ENCODE assay signal across 12 cellular contexts in the genomic region with DNA sequence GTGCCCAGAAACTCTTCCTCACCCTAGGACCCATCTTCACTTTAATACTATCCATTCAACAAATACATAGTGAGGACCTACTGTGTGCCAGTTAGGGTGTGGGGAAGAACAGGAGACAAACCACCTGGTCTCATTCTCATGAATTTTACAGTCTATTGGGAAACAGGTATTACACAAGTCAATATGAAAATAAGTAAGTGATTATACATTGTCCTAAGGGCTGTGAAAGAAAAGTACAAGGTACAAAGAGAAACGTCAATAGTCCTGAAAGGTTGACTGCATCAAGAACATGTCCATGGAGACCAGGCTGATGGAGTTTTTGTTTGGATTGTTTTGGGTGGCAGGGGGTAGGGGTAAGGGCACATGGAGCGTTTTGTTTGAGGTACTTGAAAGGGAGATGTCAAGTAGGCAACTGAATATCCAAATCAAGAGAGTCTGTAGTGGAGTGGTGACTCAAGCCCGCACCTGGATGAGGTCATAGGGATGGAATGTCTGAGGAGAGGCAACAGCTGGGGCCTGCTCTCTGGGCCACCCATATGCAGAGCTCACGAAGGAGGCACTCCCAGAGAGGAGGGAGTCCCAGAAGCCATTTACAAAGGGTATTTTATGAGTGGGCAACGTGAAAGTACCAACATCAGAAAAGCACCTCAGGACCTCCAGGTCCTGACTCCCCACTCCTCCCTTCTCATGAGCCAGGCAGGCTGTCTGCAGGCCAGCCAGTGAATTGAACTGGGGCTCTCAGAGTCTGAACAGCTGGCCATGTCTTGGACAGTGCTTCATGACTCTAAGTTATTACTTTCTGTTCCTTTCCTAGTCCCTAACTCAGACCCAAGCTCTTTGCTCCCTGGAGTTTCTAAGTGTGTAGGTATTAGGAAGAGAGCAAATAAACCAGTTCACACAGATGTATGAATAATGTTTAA.
A peak's percentile ranks its signal among the peaks of the same experiment; 100 is the strongest.
DNase-seq lines count a peak whose midpoint lies in the region; ATAC-seq, FAIRE-seq and TF ChIP-seq lines count a peak whose summit lies in the region.
"Had no signal": no experiment of that assay in that cellular context is flagged by ENCODE, and none has a peak within 500 bp of the region (broad histone marks: within the 10 kb centered on the region; RNA-seq: fewer than 3 reads in every experiment).

No MANE protein-coding gene starts in this region.

- POLR2A ChIA-PET in WTC11 (lab: Charles Lee), result no interaction called here
- POLR2A ChIA-PET in HepG2 (lab: Yijun Ruan, JAX), result interaction anchor here (0.6 to 2.0 kb wide), 13 partner anchors 13 to 675 kb away, joined by 3 to 10 read pairs (median 4); a partner anchor contains a TSS
- POLR2A ChIA-PET in activated CD4-positive, alpha-beta memory T cell treated with anti-CD3 and anti-CD28 coated beads for 36 hours (lab: Charles Lee), result no interaction called here

- TF ChIP-seq POLR2A in HepG2 (IDR thresholded peaks at IDR 0.05; ENCODE audit: insufficient read depth in 1 of 2, low read depth in 2 of 2, low read length in 2 of 2), result no peak; a peak in 1 of 4 replicates

- no peak for TF ChIP-seq RAD21 in HepG2 (CRISPR knock-in tag; IDR thresholded peaks at IDR 0.05)

- H3K9me3 ChIP-seq in HUES6 (ENCODE audit: control insufficient read depth, insufficient read depth, low read depth, low read length), result peaks cover 7% of the 10 kb centered on the region; the same call in 1 of the 2 replicates
- no peaks in the 10 kb centered on the region for H3K9me3 ChIP-seq in HepG2 (ENCODE audit: low read length)
- H3K9me3 ChIP-seq in thoracic aorta, result no peaks in the 10 kb centered on the region
- no peaks in the 10 kb centered on the region for H3K9me3 ChIP-seq in MM.1S (replicated peaks; ENCODE audit: insufficient read depth, low read length)
- H3K9me3 ChIP-seq: psoas muscle had no signal

- in situ Hi-C loops in HepG2 (cut with HindIII; ENCODE audit: extremely low pct_ligation_motif_present, low pct_unique_long_range_greater_than_20kb), result no loop called here

- H3K27me3 Mint-ChIP-seq in WTC11 (ENCODE audit: low read depth), result no peaks in the 10 kb centered on the region
- no peaks in the 10 kb centered on the region for H3K27me3 Mint-ChIP-seq in activated CD4-positive, alpha-beta memory T cell treated with anti-CD3 and anti-CD28 coated beads for 36 hours

- CTCF ChIA-PET in WTC11 (lab: Charles Lee), result interaction anchor here (1.3 kb wide), 1 partner anchor 10 kb away, joined by 4 read pairs; no protein-coding TSS in a partner anchor
- CTCF ChIA-PET in HepG2 (lab: Yijun Ruan, JAX; ENCODE audit: low intra/inter-chr PET ratio, low total read pairs), result no interaction called here
- CTCF ChIA-PET in activated CD4-positive, alpha-beta memory T cell treated with anti-CD3 and anti-CD28 coated beads for 36 hours (lab: Charles Lee), result interaction anchor here (1.0 to 1.7 kb wide), 2 partner anchors 16 to 323 kb away, joined by 3 read pairs; no protein-coding TSS in a partner anchor

- H3K4me3 ChIP-seq in HUES6 (ENCODE audit: low read depth, low read length) (no peak overlapping the region), HepG2 (replicated peaks in 1 of 3; ENCODE audit: insufficient read depth in 1 of 3, low read depth in 2 of 3, low read length in 3 of 3) (peak overlapping the region in 2 of 3 experiments; percentile 47 to 67; a peak in 4 of 6 replicates), thoracic aorta (no peak overlapping the region), MM.1S (ENCODE audit: low read length) (no peak overlapping the region)
- H3K4me3 ChIP-seq: psoas muscle had no signal

- TSS peak; percentile 81 for BruUV-seq in HepG2 (replicated peaks; lab: Mats Ljungman, UMichigan)

- H3K4me1 ChIP-seq in HUES6 (ENCODE audit: control insufficient read depth, insufficient read depth, low read length) (peaks cover 44% of the 10 kb centered on the region), HepG2 (ENCODE audit: insufficient read depth, low read length) (peaks cover 69% of the 10 kb centered on the region), thoracic aorta (ENCODE audit: control insufficient read depth in 1 of 2, low read depth in 2 of 2) (peaks cover 25 to 62% of the 10 kb centered on the region in 2 donors), MM.1S (ENCODE audit: low read length) (0 out of 2 replicates have a peak, but pooled peaks cover 7% of the 10 kb centered on the region)

- H3K4me1 Mint-ChIP-seq in WTC11, result peaks cover 49% of the 10 kb centered on the region
- H3K4me1 Mint-ChIP-seq in activated CD4-positive, alpha-beta memory T cell treated with anti-CD3 and anti-CD28 coated beads for 36 hours (ENCODE audit: low read depth), result no peaks in the 10 kb centered on the region

- no peaks in the 10 kb centered on the region for H3K36me3 ChIP-seq in HUES6 (ENCODE audit: control insufficient read depth, insufficient read depth, low read length)
- H3K36me3 ChIP-seq in HepG2 (replicated peaks in 1 of 2; ENCODE audit: control insufficient read depth in 1 of 2, insufficient read depth in 2 of 2, low read length in 2 of 2), result no peaks in the 10 kb centered on the region
- no peaks in the 10 kb centered on the region for H3K36me3 ChIP-seq in thoracic aorta
- no peaks in the 10 kb centered on the region for H3K36me3 ChIP-seq in MM.1S (replicated peaks; ENCODE audit: insufficient read depth, low read length)

- WGBS in HepG2 (ENCODE audit: low lambda C conversion rate), result 3% methylated on average over 4 of the region's 5 CpGs

- H3K4me2 ChIP-seq in HepG2 (ENCODE audit: low read depth, low read length), result peak overlapping the region; percentile 83
- no peak overlapping the region for H3K4me2 ChIP-seq in MM.1S (ENCODE audit: low read depth, low read length)

- H2AFZ ChIP-seq in HepG2 (ENCODE audit: low read length) (no peak overlapping the region), MM.1S (ENCODE audit: low read length) (no peak overlapping the region)

- TF ChIP-seq CTCF in WTC11 (IDR thresholded peaks at IDR 0.05), result no peak
- no peak for TF ChIP-seq CTCF in HepG2 (CRISPR knock-in tag; IDR thresholded peaks at IDR 0.05)
- no peak for TF ChIP-seq CTCF in thoracic aorta (IDR thresholded peaks at IDR 0.05)
- no peak for TF ChIP-seq CTCF in MM.1S (IDR thresholded peaks at IDR 0.05; ENCODE audit: low read length)

- H3K9me2 ChIP-seq in MM.1S (replicated peaks; ENCODE audit: insufficient read depth, low read length), result no peaks in the 10 kb centered on the region

- H3F3A ChIP-seq in MM.1S (ENCODE audit: insufficient read depth, low read length), result no peaks in the 10 kb centered on the region

- FAIRE-seq in HepG2 (lab: Jason Lieb, UNC), result peak; percentile 70
- FAIRE-seq: colon had no signal

- H3K27ac Mint-ChIP-seq in WTC11, result no peak overlapping the region; the same call in 1 of the 2 replicates
- H3K27ac Mint-ChIP-seq in activated CD4-positive, alpha-beta memory T cell treated with anti-CD3 and anti-CD28 coated beads for 36 hours, result no peak overlapping the region

- ATAC-seq in WTC11 (peak; percentile 91), HepG2 (peak; percentile 75), thoracic aorta (ENCODE audit: insufficient number of reproducible peaks, low FRiP score, low read depth) (no peak), GM19023 (IDR thresholded peaks at IDR 0.05; ENCODE audit: unreplicated experiment) (no peak), GM21367 (IDR thresholded peaks at IDR 0.05; ENCODE audit: unreplicated experiment) (no peak)

- TF ChIP-seq EP300 in HepG2 (IDR thresholded peaks at IDR 0.05; ENCODE audit: low read depth in 2 of 2, low read length in 2 of 2) (peak in 1 of 2 experiments; percentile 47; a peak in 1 of 4 replicates), HepG2 (CRISPR knock-in tag; IDR thresholded peaks at IDR 0.05; ENCODE audit: borderline replicate concordance) (no peak)

- intact Hi-C loops in HepG2 (cut with micrococcal nuclease; ENCODE audit: unreplicated experiment), result loop anchor here (5.0 kb wide), 2 partner anchors 56 to 59 kb away; no protein-coding TSS in a partner anchor
- intact Hi-C loops in activated CD4-positive, alpha-beta memory T cell treated with anti-CD3 and anti-CD28 coated beads for 36 hours (cut with micrococcal nuclease), result no loop called here

- DNase-seq in WTC11 (ENCODE audit: low spot score), result peak; percentile 48
- DNase-seq in HepG2 (ENCODE audit: low spot score), result peak; percentile 86
- no peak for DNase-seq in thoracic aorta (ENCODE audit: low spot score)
- DNase-seq in MM.1S, result no peak
- no peak for DNase-seq in activated CD4-positive, alpha-beta memory T cell treated with anti-CD3 and anti-CD28 coated beads for 36 hours
- DNase-seq: activated CD4-positive, alpha-beta T cell treated with anti-CD3 and anti-CD28 coated beads, Interleukin-2, amount 50 U/mL, for 1 hour; NCI-H1930; psoas muscle had no signal

- H3K4me3 Mint-ChIP-seq in WTC11, result no peak overlapping the region
- no peak overlapping the region for H3K4me3 Mint-ChIP-seq in activated CD4-positive, alpha-beta memory T cell treated with anti-CD3 and anti-CD28 coated beads for 36 hours

- H3K36me3 Mint-ChIP-seq in WTC11, result peaks cover 5% of the 10 kb centered on the region; the same call in 1 of the 2 replicates
- no peaks in the 10 kb centered on the region for H3K36me3 Mint-ChIP-seq in activated CD4-positive, alpha-beta memory T cell treated with anti-CD3 and anti-CD28 coated beads for 36 hours

- peak overlapping the region; percentile 45; the same call in 1 of the 2 replicates for H3K27ac ChIP-seq in HUES6 (ENCODE audit: low read depth, low read length)
- H3K27ac ChIP-seq in HepG2 (ENCODE audit: extremely low read length, insufficient read depth, low read length), result peak overlapping the region; percentile 84
- peak overlapping the region; percentile 61 to 66 for H3K27ac ChIP-seq in thoracic aorta
- H3K27ac ChIP-seq in MM.1S (ENCODE audit: low read length), result no peak overlapping the region
- H3K27ac ChIP-seq: psoas muscle had no signal

- H3K27me3 ChIP-seq in HUES6 (ENCODE audit: control insufficient read depth, insufficient read depth, low read length) (no peaks in the 10 kb centered on the region), HepG2 (ENCODE audit: control insufficient read depth in 1 of 2, insufficient read depth in 2 of 2, low read length in 2 of 2) (no peaks in the 10 kb centered on the region), thoracic aorta (replicated peaks; ENCODE audit: insufficient read depth) (no peaks in the 10 kb centered on the region), MM.1S (replicated peaks; ENCODE audit: insufficient read depth, low read length) (no peaks in the 10 kb centered on the region)

- H3K9me3 Mint-ChIP-seq in WTC11, result peaks cover 10% of the 10 kb centered on the region
- H3K9me3 Mint-ChIP-seq in activated CD4-positive, alpha-beta memory T cell treated with anti-CD3 and anti-CD28 coated beads for 36 hours, result no peaks in the 10 kb centered on the region

- H4K20me1 ChIP-seq in HepG2 (ENCODE audit: insufficient read depth, low read length) (no peaks in the 10 kb centered on the region), MM.1S (ENCODE audit: insufficient read depth, low read length) (no peaks in the 10 kb centered on the region)

- H3K9ac ChIP-seq in HUES6 (ENCODE audit: low read length) (no peak overlapping the region), HepG2 (ENCODE audit: insufficient read depth, low read depth, low read length) (peak overlapping the region; percentile 64), MM.1S (ENCODE audit: low read length) (no peak overlapping the region)

- H3K79me2 ChIP-seq in HepG2 (ENCODE audit: insufficient read depth, low read length) (no peaks in the 10 kb centered on the region), MM.1S (ENCODE audit: low read length) (no peaks in the 10 kb centered on the region)

TF ChIP-seq in HepG2, 621 proteins besides CTCF, POLR2A, EP300 and RAD21 (continues in another document):
- peak; percentile 37 for TF ChIP-seq FOXA3 (CRISPR knock-in tag; IDR thresholded peaks at IDR 0.05)

Comparison
In these comparisons a context has a peak if more than half of its experiments do, and no peak if none do; other contexts are left out.
1. H3K4me3 ChIP-seq: peak in HepG2 (2 of 3); none in HUES6 (single experiment), thoracic aorta (single experiment) and MM.1S (single experiment).
2. ATAC-seq: peak in WTC11 (single experiment) and HepG2 (single experiment); none in thoracic aorta (single experiment), GM19023 (single experiment) and GM21367 (single experiment).
3. DNase-seq: peak in WTC11 (single experiment) and HepG2 (single experiment); none in thoracic aorta (single experiment), MM.1S (single experiment) and activated CD4-positive, alpha-beta memory T cell treated with anti-CD3 and anti-CD28 coated beads for 36 hours (single experiment).